ENCODE assay signal across 14 cellular contexts in genomic region chr9:116144555-116144954, GRCh38.
"Had no signal": no experiment of that assay in that cellular context is flagged by ENCODE, and none has a peak within 500 bp of the region (broad histone marks: within the 10 kb centered on the region; RNA-seq: fewer than 3 reads in every experiment).

No MANE protein-coding gene starts in this region.

- H3K27ac ChIP-seq: neural progenitor cell, ovary, right lobe of liver, spleen had no signal

- H2AFZ ChIP-seq: neural progenitor cell had no signal

- ATAC-seq: activated CD4-positive, CD25-positive, alpha-beta regulatory T cell treated with anti-CD3 and anti-CD28 coated beads, Interleukin-2, amount 50 U/mL, for 24 hours; left colon; right lobe of liver; stimulated activated naive CD8-positive, alpha-beta T cell treated with anti-CD3 and anti-CD28 coated beads, Interleukin-15, amount 100 ng/mL, for 72 hours had no signal

- H3K36me3 ChIP-seq: neural progenitor cell, ovary, right lobe of liver, spleen had no signal

- H3K4me1 Mint-ChIP-seq: activated naive CD4-positive, alpha-beta T cell treated with anti-CD3 and anti-CD28 coated beads, Interleukin-2, amount 10 ng/mL, durations not matched to agents 7 days and 5 days; stimulated activated naive CD8-positive, alpha-beta T cell treated with anti-CD3 and anti-CD28 coated beads, Interleukin-15, amount 100 ng/mL, for 72 hours had no signal

- H3K4me2 ChIP-seq: neural progenitor cell had no signal

- H3K9ac ChIP-seq: neural progenitor cell had no signal

- H3K36me3 Mint-ChIP-seq: activated naive CD4-positive, alpha-beta T cell treated with anti-CD3 and anti-CD28 coated beads, Interleukin-2, amount 10 ng/mL, durations not matched to agents 7 days and 5 days; neural progenitor cell; type B pancreatic cell had no signal

- H3K27me3 ChIP-seq: neural progenitor cell, ovary, right lobe of liver had no signal

- H3K4me1 ChIP-seq: right lobe of liver, spleen had no signal

- H3K27me3 Mint-ChIP-seq: activated naive CD4-positive, alpha-beta T cell treated with anti-CD3 and anti-CD28 coated beads, Interleukin-2, amount 10 ng/mL, durations not matched to agents 7 days and 5 days had no signal

- H3K9me3 ChIP-seq: ovary, right lobe of liver, spleen had no signal

- DNase-seq: activated CD4-positive, alpha-beta T cell treated with anti-CD3 and anti-CD28 coated beads, Interleukin-2, amount 50 U/mL, for 4 hours; activated naive CD4-positive, alpha-beta T cell treated with anti-CD3 and anti-CD28 coated beads, Interleukin-2, amount 10 ng/mL, durations not matched to agents 7 days and 5 days; caudate nucleus; head of caudate nucleus; left colon; ovary; right lobe of liver; spleen; stimulated activated naive CD8-positive, alpha-beta T cell treated with anti-CD3 and anti-CD28 coated beads, Interleukin-15, amount 100 ng/mL, for 72 hours; T-helper 9 cell had no signal

- H3K9me3 Mint-ChIP-seq: activated naive CD4-positive, alpha-beta T cell treated with anti-CD3 and anti-CD28 coated beads, Interleukin-2, amount 10 ng/mL, durations not matched to agents 7 days and 5 days; neural progenitor cell; type B pancreatic cell had no signal

- H3K27ac Mint-ChIP-seq: activated naive CD4-positive, alpha-beta T cell treated with anti-CD3 and anti-CD28 coated beads, Interleukin-2, amount 10 ng/mL, durations not matched to agents 7 days and 5 days; neural progenitor cell; stimulated activated naive CD8-positive, alpha-beta T cell treated with anti-CD3 and anti-CD28 coated beads, Interleukin-15, amount 100 ng/mL, for 72 hours; type B pancreatic cell had no signal

- H3K4me3 Mint-ChIP-seq: activated naive CD4-positive, alpha-beta T cell treated with anti-CD3 and anti-CD28 coated beads, Interleukin-2, amount 10 ng/mL, durations not matched to agents 7 days and 5 days; neural progenitor cell; stimulated activated naive CD8-positive, alpha-beta T cell treated with anti-CD3 and anti-CD28 coated beads, Interleukin-15, amount 100 ng/mL, for 72 hours; type B pancreatic cell had no signal

- H3K4me3 ChIP-seq: lung, neural progenitor cell, ovary, right lobe of liver, spleen had no signal
